11 cellular contexts compared by ENCODE assay signal in the genomic region with DNA sequence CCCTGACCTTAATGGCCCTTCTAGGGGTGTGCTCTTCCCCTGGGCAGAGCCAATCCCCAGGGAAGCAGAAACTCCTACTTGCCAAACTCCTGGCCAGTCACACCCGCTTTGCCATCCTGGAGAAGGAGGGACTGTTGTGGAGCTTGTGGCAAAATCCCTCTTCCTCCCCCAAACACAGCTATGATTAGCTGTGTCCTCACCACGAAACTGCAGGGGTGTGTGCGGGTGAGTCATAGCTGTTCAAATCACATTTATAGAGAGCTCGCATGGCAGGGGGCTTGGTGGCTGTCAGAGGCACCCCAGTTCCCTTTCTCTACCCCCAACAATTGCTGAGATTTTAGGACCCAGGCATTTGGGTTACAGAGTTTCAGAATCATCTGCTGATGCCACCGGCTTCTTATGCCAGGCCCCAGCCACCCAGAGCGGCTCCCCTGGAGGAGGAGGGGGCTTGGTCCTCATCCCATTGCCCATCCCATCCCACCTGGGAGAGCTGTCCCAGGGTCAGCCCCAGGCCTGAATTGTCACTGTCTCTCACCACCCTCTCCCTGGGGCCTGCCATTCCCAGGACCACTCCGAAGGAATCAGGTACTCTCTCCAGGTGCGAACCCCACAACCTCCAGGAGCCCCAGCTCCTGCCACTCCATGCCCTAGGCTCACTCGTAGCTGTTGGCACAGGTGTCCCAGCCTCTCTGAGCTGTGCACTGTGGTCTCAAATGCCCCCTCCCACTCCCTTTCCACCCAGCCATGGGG. TPM values are rescaled to one million over a fixed set of nuclear protein-coding genes. Genes with fewer than 3 reads are reported as not detected.
DNase-seq lines count a peak whose midpoint lies in the region; ATAC-seq lines count a peak whose summit lies in the region.
"Had no signal": no experiment of that assay in that cellular context is flagged by ENCODE, and none has a peak within 500 bp of the region (broad histone marks: within the 10 kb centered on the region; RNA-seq: fewer than 3 reads in every experiment).

No MANE protein-coding gene starts in this region.

- intact Hi-C loops in dendritic cell treated with granulocyte-macrophage colony-stimulating factor and Interleukin-4, amounts not matched to agents 40 ng/mL and 50 ng/mL, for 4 days (cut with micrococcal nuclease) = no loop called here
- intact Hi-C loops in posterior vena cava (cut with DNase I) = no loop called here

- DNase-seq in H4 (ENCODE audit: low spot score) (peak; percentile 87), NCI-H69 (lab: John Stamatoyannopoulos, UW) (peak; percentile 61), posterior vena cava (ENCODE audit: low spot score) (peak; percentile 38), NCI-H1048 (lab: John Stamatoyannopoulos, UW) (no peak), NCI-H1092 treated with DMSO at 0.1 percent for 48 hours (lab: John Stamatoyannopoulos, UW) (no peak), NCI-H748 treated with DMSO at 0.1 percent for 48 hours (lab: John Stamatoyannopoulos, UW) (no peak)
- DNase-seq: stimulated activated CD4-positive, alpha-beta T cell treated with anti-CD3 and anti-CD28 coated beads, Interleukin-4, amount 100 ng/mL, for 1 hour had no signal

- no peaks in the 10 kb centered on the region for H3K36me3 Mint-ChIP-seq in dendritic cell treated with granulocyte-macrophage colony-stimulating factor and Interleukin-4, amounts not matched to agents 40 ng/mL and 50 ng/mL, for 4 days (ENCODE audit: low read depth)

- H3K9me3 Mint-ChIP-seq in dendritic cell treated with granulocyte-macrophage colony-stimulating factor and Interleukin-4, amounts not matched to agents 40 ng/mL and 50 ng/mL, for 4 days = no peaks in the 10 kb centered on the region
- H3K9me3 Mint-ChIP-seq: central memory CD8-positive, alpha-beta T cell; T-helper 1 cell treated with Interleukin-12 subunit alpha and Interleukin-12 subunit beta and Interleukin-4 antibody, amounts not matched to agents 30 μg/mL and 1 μg/mL, for 36 hours had no signal

- H3K27ac Mint-ChIP-seq in dendritic cell treated with granulocyte-macrophage colony-stimulating factor and Interleukin-4, amounts not matched to agents 40 ng/mL and 50 ng/mL, for 4 days = peak overlapping the region; percentile 78
- H3K27ac Mint-ChIP-seq: T-helper 1 cell treated with Interleukin-12 subunit alpha and Interleukin-12 subunit beta and Interleukin-4 antibody, amounts not matched to agents 30 μg/mL and 1 μg/mL, for 36 hours had no signal

- no peak overlapping the region for H3K4me3 Mint-ChIP-seq in dendritic cell treated with granulocyte-macrophage colony-stimulating factor and Interleukin-4, amounts not matched to agents 40 ng/mL and 50 ng/mL, for 4 days
- H3K4me3 Mint-ChIP-seq: central memory CD8-positive, alpha-beta T cell; T-helper 1 cell treated with Interleukin-12 subunit alpha and Interleukin-12 subunit beta and Interleukin-4 antibody, amounts not matched to agents 30 μg/mL and 1 μg/mL, for 36 hours had no signal

- H3K27me3 Mint-ChIP-seq in dendritic cell treated with granulocyte-macrophage colony-stimulating factor and Interleukin-4, amounts not matched to agents 40 ng/mL and 50 ng/mL, for 4 days = peaks cover 13% of the 10 kb centered on the region

- no peak for ATAC-seq in GM21515 (IDR thresholded peaks at IDR 0.05; ENCODE audit: unreplicated experiment)

- peaks cover 66% of the 10 kb centered on the region for H3K4me1 Mint-ChIP-seq in dendritic cell treated with granulocyte-macrophage colony-stimulating factor and Interleukin-4, amounts not matched to agents 40 ng/mL and 50 ng/mL, for 4 days (ENCODE audit: low read depth)
- H3K4me1 Mint-ChIP-seq: central memory CD8-positive, alpha-beta T cell had no signal

RNA-seq across cellular contexts. Expression of a gene that starts 28.8 kb away (rescaled TPM):
- total RNA-seq in H4 (2014; rRNA removed; shearing (Covaris generic)) = 51.8 and 55.4 TPM in 2 replicates
- total RNA-seq in posterior vena cava = 10 to 100 TPM; 29.6 to 31.3 TPM

Comparison
In these comparisons a context has a peak if more than half of its experiments do, and no peak if none do; other contexts are left out.
1. DNase-seq: peak in H4 (single experiment), NCI-H69 (single experiment) and posterior vena cava (single experiment); none in NCI-H1048 (single experiment), NCI-H1092 treated with DMSO at 0.1 percent for 48 hours (single experiment) and NCI-H748 treated with DMSO at 0.1 percent for 48 hours (single experiment).